ENCODE assay signal across 13 cellular contexts in genomic region chr4:76620723-76621463, GRCh38.
DNase-seq lines count a peak whose midpoint lies in the region; ATAC-seq, FAIRE-seq and TF ChIP-seq lines count a peak whose summit lies in the region.
"Had no signal": no experiment of that assay in that cellular context is flagged by ENCODE, and none has a peak within 500 bp of the region (broad histone marks: within the 10 kb centered on the region; RNA-seq: fewer than 3 reads in every experiment).

No MANE protein-coding gene starts in this region.

- H3K4me3 Mint-ChIP-seq in progenitor cell of endocrine pancreas (ENCODE audit: low read depth), result no peak overlapping the region

- H3K27me3 Mint-ChIP-seq in progenitor cell of endocrine pancreas, result peaks cover 5% of the 10 kb centered on the region

- whole genome bisulfite sequencing in small intestine, 3 donors, result 41 to 69% (median 48%) methylated on average over 4 of the region's 4 CpGs

- H3K4me1 ChIP-seq in small intestine (ENCODE audit: control insufficient read depth in 2 of 2, insufficient read depth in 1 of 2, low read depth in 1 of 2, low read length in 1 of 2), result peaks cover 3 to 9% of the 10 kb centered on the region in 2 donors

- no peak overlapping the region for H3K27ac Mint-ChIP-seq in progenitor cell of endocrine pancreas

- H3K9me3 Mint-ChIP-seq in progenitor cell of endocrine pancreas (ENCODE audit: low read depth), result no peaks in the 10 kb centered on the region

- H3K9me3 ChIP-seq in small intestine (ENCODE audit: control insufficient read depth, low read depth), result no peaks in the 10 kb centered on the region
- H3K9me3 ChIP-seq: heart right ventricle, SK-N-SH had no signal

- H3K4me1 Mint-ChIP-seq in progenitor cell of endocrine pancreas (ENCODE audit: low read depth), result peaks cover 39% of the 10 kb centered on the region

- H3K27me3 ChIP-seq in small intestine (ENCODE audit: control insufficient read depth in 2 of 2, insufficient read depth in 2 of 2, low read length in 2 of 2), result no peaks in the 10 kb centered on the region
- H3K27me3 ChIP-seq: heart right ventricle had no signal

- no peak for FAIRE-seq in small intestine (lab: Jason Lieb, UNC)

- peak overlapping the region; percentile 20 to 48 for H3K27ac ChIP-seq in small intestine (ENCODE audit: low read depth in 1 of 2, low read length in 1 of 2)
- peak overlapping the region in 1 of 2 donors; percentile 42 for H3K27ac ChIP-seq in coronary artery
- H3K27ac ChIP-seq: heart right ventricle had no signal

- no peaks in the 10 kb centered on the region for H3K36me3 Mint-ChIP-seq in progenitor cell of endocrine pancreas (ENCODE audit: insufficient read depth)

- peak; percentile 18 for DNase-seq in GM12865 (ENCODE audit: low read depth)
- peak; percentile 68 for DNase-seq in NCI-H2107 treated with DMSO at 0.1 percent for 48 hours (lab: John Stamatoyannopoulos, UW; ENCODE audit: unreplicated experiment)
- peak; percentile 66 for DNase-seq in small intestine
- no peak for DNase-seq in central memory CD4-positive, alpha-beta T cell
- DNase-seq in coronary artery (ENCODE audit: low spot score), result no peak
- no peak for DNase-seq in progenitor cell of endocrine pancreas (ENCODE audit: low spot score, unreplicated experiment)
- DNase-seq: amygdala; heart right ventricle; SK-N-SH; stimulated activated CD4-positive, alpha-beta T cell treated with anti-CD3 and anti-CD28 coated beads, Interleukin-4, amount 100 ng/mL, for 1 hour had no signal

- TF ChIP-seq CTCF in GM12865 (IDR thresholded peaks at IDR 0.05; ENCODE audit: insufficient read depth, low read depth, low read length, missing control alignments), result no peak
- no peak for TF ChIP-seq CTCF in coronary artery (IDR thresholded peaks at IDR 0.05)
- TF ChIP-seq CTCF in progenitor cell of endocrine pancreas (IDR thresholded peaks at IDR 0.05; ENCODE audit: unreplicated experiment), result no peak

- peak; percentile 88 for ATAC-seq in esophagus mucosa
- ATAC-seq: activated CD4-positive, CD25-positive, alpha-beta regulatory T cell treated with anti-CD3 and anti-CD28 coated beads, Interleukin-2, amount 50 U/mL, for 24 hours had no signal

- H3K4me3 ChIP-seq in GM12865 (ENCODE audit: low read depth, low read length) (no peak overlapping the region), small intestine (ENCODE audit: low read depth in 1 of 2, low read length in 2 of 2) (no peak overlapping the region), coronary artery (no peak overlapping the region)
- H3K4me3 ChIP-seq: heart right ventricle, lung had no signal

- H3K36me3 ChIP-seq in small intestine (ENCODE audit: control insufficient read depth in 2 of 2, insufficient read depth in 2 of 2, low read length in 2 of 2), result peaks cover 0 to 6% of the 10 kb centered on the region in 2 donors
- H3K36me3 ChIP-seq: heart right ventricle had no signal

Comparison
In these comparisons a context has a peak if more than half of its experiments do, and no peak if none do; other contexts are left out.
1. DNase-seq: peak in GM12865 (single experiment), NCI-H2107 treated with DMSO at 0.1 percent for 48 hours (single experiment) and small intestine (single experiment); none in central memory CD4-positive, alpha-beta T cell (single experiment), coronary artery (single experiment) and progenitor cell of endocrine pancreas (single experiment).